Comparison of ENCODE assay signal across 10 cellular contexts in genomic region chr2:38619458-38620164, GRCh38. TPM values are rescaled to one million over a fixed set of nuclear protein-coding genes. Genes with fewer than 3 reads are reported as not detected.
DNase-seq lines count a peak whose midpoint lies in the region; ATAC-seq, FAIRE-seq and TF ChIP-seq lines count a peak whose summit lies in the region.
"Had no signal": no experiment of that assay in that cellular context is flagged by ENCODE, and none has a peak within 500 bp of the region (broad histone marks: within the 10 kb centered on the region; RNA-seq: fewer than 3 reads in every experiment).

No MANE protein-coding gene starts in this region.

- H4K20me1 ChIP-seq in K562 (replicated peaks; ENCODE audit: control insufficient read depth, insufficient read depth, low read length): no peaks in the 10 kb centered on the region
- no peaks in the 10 kb centered on the region for H4K20me1 ChIP-seq in neural progenitor cell (ENCODE audit: low read depth)

- H3K4me1 Mint-ChIP-seq in nephron (peaks cover 17% of the 10 kb centered on the region), neural progenitor cell (peaks cover 4% of the 10 kb centered on the region), T-helper 17 cell (peaks cover 14% of the 10 kb centered on the region)
- H3K4me1 Mint-ChIP-seq in effector memory CD8-positive, alpha-beta T cell (ENCODE audit: low read depth in 2 of 2): no peaks in the 10 kb centered on the region

- 0 out of 2 replicates have a peak, but pooled peaks cover 3% of the 10 kb centered on the region for H3K9me3 ChIP-seq in K562 (replicated peaks; ENCODE audit: control insufficient read depth, insufficient read depth, low read depth, low read length)
- no peaks in the 10 kb centered on the region for H3K9me3 ChIP-seq in neural progenitor cell (ENCODE audit: low read depth)
- no peaks in the 10 kb centered on the region for H3K9me3 ChIP-seq in T-helper 17 cell (ENCODE audit: control insufficient read depth, low read length, poor library complexity, severe bottlenecking)

- H3K27ac Mint-ChIP-seq in nephron (peak overlapping the region in 2 of 3 experiments; percentile 22 to 86), neural progenitor cell (no peak overlapping the region), T-helper 17 cell (no peak overlapping the region)
- no peak overlapping the region for H3K27ac Mint-ChIP-seq in effector memory CD8-positive, alpha-beta T cell

- intact Hi-C loops in K562 (cut with micrococcal nuclease): no loop called here

- no peak for TF ChIP-seq RAD21 in K562 (CRISPR knock-in tag; conservative IDR thresholded peaks at IDR 0.05 in 1 of 2, IDR thresholded peaks at IDR 0.05 in 1 of 2)

- FAIRE-seq in K562 (lab: Jason Lieb, UNC): peak; percentile 35
- FAIRE-seq: D721Med had no signal

- H3K36me3 Mint-ChIP-seq in nephron (ENCODE audit: low read depth) (no peaks in the 10 kb centered on the region), neural progenitor cell (no peaks in the 10 kb centered on the region), T-helper 17 cell (ENCODE audit: low read depth) (peaks cover 2% of the 10 kb centered on the region)
- H3K36me3 Mint-ChIP-seq in effector memory CD8-positive, alpha-beta T cell (ENCODE audit: insufficient read depth): peaks cover 3% of the 10 kb centered on the region

- H3K27ac ChIP-seq in K562 (ENCODE audit: extremely low read depth, low read depth, low read length) (peak overlapping the region; percentile 4; the same call in 2 of the 3 replicates), neural progenitor cell (no peak overlapping the region)

- 44% methylated on average over 4 of the region's 4 CpGs for WGBS in K562 (ENCODE audit: insufficient coverage, low coverage, missing lambda C conversion rate)

- H3K9me3 Mint-ChIP-seq in nephron (no peaks in the 10 kb centered on the region), neural progenitor cell (no peaks in the 10 kb centered on the region)
- H3K9me3 Mint-ChIP-seq in effector memory CD8-positive, alpha-beta T cell: no peaks in the 10 kb centered on the region

- TF ChIP-seq EP300 in K562 (IDR thresholded peaks at IDR 0.05; ENCODE audit: low read length): no peak

- H3K36me3 ChIP-seq in K562 (ENCODE audit: control insufficient read depth, insufficient read depth, low read length) (no peaks in the 10 kb centered on the region), neural progenitor cell (no peaks in the 10 kb centered on the region)

- no peak for TF ChIP-seq POLR2A in K562 (conservative IDR thresholded peaks at IDR 0.05)

- peaks cover 3 to 29% of the 10 kb centered on the region in 2 experiments for H3K4me1 ChIP-seq in K562 (replicated peaks in 1 of 2; ENCODE audit: control insufficient read depth in 2 of 2, insufficient read depth in 2 of 2, low read length in 2 of 2)
- no peaks in the 10 kb centered on the region for H3K4me1 ChIP-seq in neural progenitor cell

- in situ Hi-C loops in K562 (cut with MboI): no loop called here

- H3F3A ChIP-seq in neural progenitor cell (ENCODE audit: low read depth): no peaks in the 10 kb centered on the region

- H3K27me3 Mint-ChIP-seq in nephron (ENCODE audit: low read depth) (peaks cover 4% of the 10 kb centered on the region), neural progenitor cell (ENCODE audit: insufficient read depth, low read depth) (no peaks in the 10 kb centered on the region), T-helper 17 cell (peaks cover 15% of the 10 kb centered on the region)
- H3K27me3 Mint-ChIP-seq in effector memory CD8-positive, alpha-beta T cell: peaks cover 0 to 8% of the 10 kb centered on the region in 2 donors

- POLR2A ChIA-PET in K562 (lab: Yijun Ruan, JAX): interaction anchor here (0.7 to 1.3 kb wide), 4 partner anchors 9 to 63 kb away, joined by 3 read pairs; partner anchors contain the start of gene HNRNPLL

- H2AFZ ChIP-seq in K562 (ENCODE audit: low read depth, low read length) (peak overlapping the region; percentile 75), neural progenitor cell (replicated peaks) (no peak overlapping the region)

- TF ChIP-seq CTCF in GM10266 (IDR thresholded peaks at IDR 0.05; ENCODE audit: control insufficient read depth, insufficient read depth, low read depth, missing control alignments) (no peak), K562 (IDR thresholded peaks at IDR 0.05 in 2 of 3, conservative IDR thresholded peaks at IDR 0.05 in 1 of 3; ENCODE audit: insufficient read depth in 2 of 3, low read depth in 1 of 3, low read length in 3 of 3) (no peak), nephron (IDR thresholded peaks at IDR 0.05; ENCODE audit: unreplicated experiment in 3 of 3) (no peak), neural progenitor cell (IDR thresholded peaks at IDR 0.05) (no peak)

- H3K79me2 ChIP-seq in K562 (ENCODE audit: control insufficient read depth, insufficient read depth, low read length) (no peaks in the 10 kb centered on the region), neural progenitor cell (ENCODE audit: low read depth) (no peaks in the 10 kb centered on the region)

- BruUV-seq in K562 (replicated peaks; lab: Mats Ljungman, UMichigan): no TSS peak

- H3K4me2 ChIP-seq in K562 (ENCODE audit: insufficient read depth, low read length): no peak overlapping the region
- no peak overlapping the region for H3K4me2 ChIP-seq in neural progenitor cell

- no peaks in the 10 kb centered on the region for H3K27me3 ChIP-seq in K562 (ENCODE audit: control insufficient read depth in 2 of 2, insufficient read depth in 2 of 2, low read length in 2 of 2)
- H3K27me3 ChIP-seq in neural progenitor cell: no peaks in the 10 kb centered on the region

- H3K4me3 ChIP-seq in K562: no peak overlapping the region
- H3K4me3 ChIP-seq in neural progenitor cell: no peak overlapping the region

- CTCF ChIA-PET in K562 (lab: Yijun Ruan, JAX; ENCODE audit: low intra/inter-chr PET ratio): no interaction called here

- ATAC-seq in HG03442 (IDR thresholded peaks at IDR 0.05; ENCODE audit: unreplicated experiment) (peak; percentile 57), K562 (peak; percentile 55), T-helper 17 cell (no peak), GM21526 (IDR thresholded peaks at IDR 0.05; ENCODE audit: low FRiP score, unreplicated experiment) (no peak)
- no peak for ATAC-seq in effector memory CD8-positive, alpha-beta T cell (replicated peaks)

- H3K4me3 Mint-ChIP-seq in nephron: no peak overlapping the region
- H3K4me3 Mint-ChIP-seq in neural progenitor cell: no peak overlapping the region
- H3K4me3 Mint-ChIP-seq in effector memory CD8-positive, alpha-beta T cell: no peak overlapping the region
- no peak overlapping the region for H3K4me3 Mint-ChIP-seq in T-helper 17 cell

- H3K9ac ChIP-seq in K562 (ENCODE audit: insufficient read depth in 1 of 2, low read depth in 2 of 2, low read length in 2 of 2) (peak overlapping the region in 1 of 2 experiments; percentile 28; a peak in 1 of 4 replicates), neural progenitor cell (no peak overlapping the region)

- H3K9me1 ChIP-seq in K562 (ENCODE audit: control insufficient read depth, insufficient read depth, low read length): no peaks in the 10 kb centered on the region

- DNase-seq in GM10266 (ENCODE audit: extremely low spot score): peak; percentile 32
- DNase-seq in K562 (ENCODE audit: extremely low read depth in 1 of 4, low spot score in 3 of 4): no peak
- DNase-seq in neural progenitor cell (ENCODE audit: low spot score): no peak
- DNase-seq in effector memory CD8-positive, alpha-beta T cell: no peak
- DNase-seq in T-helper 17 cell: no peak
- DNase-seq: dermis blood vessel endothelial cell had no signal

RNA-seq across cellular contexts. Expression of gene HNRNPLL, which starts 16.9 kb away (rescaled TPM):
- total RNA-seq in K562 (2011; cell fraction: chromatin; rRNA removed; ENCODE audit: low replicate concordance): 95.1 and 247 TPM in 2 replicates
- 40.4 and 52.4 TPM in 2 replicates for total RNA-seq in K562 (2011; cell fraction: nucleolus; rRNA removed)
- total RNA-seq in K562 (2011; cell fraction: nucleoplasm; rRNA removed): 85.7 and 116 TPM in 2 replicates
- total RNA-seq in K562 (2014; rRNA removed) (67.5 and 73.0 TPM in 2 replicates), K562 (2014; rRNA removed; fragmentation: Illumina TruSeq; extraction: Trizol) (86.9 and 102 TPM in 2 replicates), K562 (2015; rRNA removed; fragmentation: Illumina TruSeq; extraction: Trizol) (57.1 and 57.8 TPM in 2 replicates), K562 (2021) (85.4 and 94.0 TPM in 2 replicates), neural progenitor cell (ENCODE audit: low replicate concordance) (82.3 and 109 TPM in 2 replicates), T-helper 17 cell (10 to 100 TPM; 81.5 to 91.5 TPM)
- polyA plus RNA-seq in K562 (2011; rRNA removed) (99.7 and 135 TPM in 2 replicates), K562 (2014; fragmentation: Illumina TruSeq; extraction: Trizol) (46.8 and 49.3 TPM in 2 replicates), K562 (2014; fragmentation: Nextera tagmentation; extraction: Ambion mirVana) (10 to 100 TPM; 19.8 to 24.7 TPM), K562 (2014; rRNA removed) (45.2 and 55.8 TPM in 2 replicates)
- 21.9 and 34.3 TPM in 2 replicates for polyA plus RNA-seq in K562 (2011; cell fraction: cytosol; rRNA removed)
- polyA plus RNA-seq in K562 (2011; cell fraction: nucleus; rRNA removed): 60.8 and 87.5 TPM in 2 replicates
- polyA plus RNA-seq in K562 (2012): 41.1 and 47.5 TPM in 2 replicates
- 160 and 182 TPM in 2 replicates for polyA minus RNA-seq in K562 (2011; rRNA and poly(A)+ RNA removed)
- polyA minus RNA-seq in K562 (2011; cell fraction: cytosol; rRNA and poly(A)+ RNA removed): 50.5 and 52.8 TPM in 2 replicates
- polyA minus RNA-seq in K562 (2011; cell fraction: nucleus; rRNA and poly(A)+ RNA removed): 79.6 and 164 TPM in 2 replicates

RNA-seq across cellular contexts. Expression of gene GALM, which starts 46.3 kb away (rescaled TPM):
- total RNA-seq in K562 (2011; cell fraction: chromatin; rRNA removed; ENCODE audit: low replicate concordance): 19.3 and 29.1 TPM in 2 replicates
- 22.4 and 22.5 TPM in 2 replicates for total RNA-seq in K562 (2011; cell fraction: nucleolus; rRNA removed)
- total RNA-seq in K562 (2011; cell fraction: nucleoplasm; rRNA removed): 13.8 and 21.6 TPM in 2 replicates
- total RNA-seq in K562 (2014; rRNA removed): 21.8 and 27.9 TPM in 2 replicates
- total RNA-seq in K562 (2014; rRNA removed; fragmentation: Illumina TruSeq; extraction: Trizol): 26.3 and 27.3 TPM in 2 replicates
- total RNA-seq in K562 (2015; rRNA removed; fragmentation: Illumina TruSeq; extraction: Trizol): 22.1 and 23.9 TPM in 2 replicates
- total RNA-seq in K562 (2021): 21.8 and 22.7 TPM in 2 replicates
- 36.8 and 43.6 TPM in 2 replicates for polyA plus RNA-seq in K562 (2011; rRNA removed)
- 23.9 and 46.7 TPM in 2 replicates for polyA plus RNA-seq in K562 (2011; cell fraction: cytosol; rRNA removed)
- 10.8 and 14.1 TPM in 2 replicates for polyA plus RNA-seq in K562 (2011; cell fraction: nucleus; rRNA removed)
- polyA plus RNA-seq in K562 (2012): 14.1 and 59.1 TPM in 2 replicates
- 32.7 and 33.4 TPM in 2 replicates for polyA plus RNA-seq in K562 (2014; fragmentation: Illumina TruSeq; extraction: Trizol)
- polyA plus RNA-seq in K562 (2014; fragmentation: Nextera tagmentation; extraction: Ambion mirVana): 10 to 100 TPM; 38.0 to 51.7 TPM
- polyA plus RNA-seq in K562 (2014; rRNA removed): 23.3 and 24.3 TPM in 2 replicates
- polyA minus RNA-seq in K562 (2011; rRNA and poly(A)+ RNA removed): 38.4 and 42.7 TPM in 2 replicates
- 21.8 and 25.5 TPM in 2 replicates for polyA minus RNA-seq in K562 (2011; cell fraction: cytosol; rRNA and poly(A)+ RNA removed)
- polyA minus RNA-seq in K562 (2011; cell fraction: nucleus; rRNA and poly(A)+ RNA removed): 20.1 and 28.8 TPM in 2 replicates
- 7.1 and 8.3 TPM in 2 replicates for total RNA-seq in neural progenitor cell (ENCODE audit: low replicate concordance)
- 10 to 100 TPM; 18.5 to 28.3 TPM for total RNA-seq in T-helper 17 cell

Comparison
In these comparisons a context has a peak if more than half of its experiments do, and no peak if none do; other contexts are left out.
1. ATAC-seq: peak in HG03442 (single experiment) and K562 (single experiment); none in effector memory CD8-positive, alpha-beta T cell (single experiment), T-helper 17 cell (single experiment) and GM21526 (single experiment).
2. H3K27ac Mint-ChIP-seq: peak in nephron (2 of 3); none in neural progenitor cell (single experiment), effector memory CD8-positive, alpha-beta T cell (0 of 2) and T-helper 17 cell (single experiment).